In genomic region chr6:33081098-33081824, GRCh38 we compare ENCODE assay signal across 11 cellular contexts. TPM values are rescaled to one million over a fixed set of nuclear protein-coding genes. Genes with fewer than 3 reads are reported as not detected.
DNase-seq lines count a peak whose midpoint lies in the region; ATAC-seq and TF ChIP-seq lines count a peak whose summit lies in the region.
"Had no signal": no experiment of that assay in that cellular context is flagged by ENCODE, and none has a peak within 500 bp of the region (broad histone marks: within the 10 kb centered on the region; RNA-seq: fewer than 3 reads in every experiment).

No MANE protein-coding gene starts in this region.

- H3K27me3 Mint-ChIP-seq in CD14-positive monocyte (ENCODE audit: low read depth in 3 of 3): peaks cover 0 to 5% (median 4%) of the 10 kb centered on the region in 3 donors
- H3K27me3 Mint-ChIP-seq in activated naive CD8-positive, alpha-beta T cell: no peaks in the 10 kb centered on the region

- H3K36me3 Mint-ChIP-seq in CD14-positive monocyte: peaks cover 83 to 91% of the 10 kb centered on the region in 2 donors
- H3K36me3 Mint-ChIP-seq in activated naive CD8-positive, alpha-beta T cell: peaks cover 4% of the 10 kb centered on the region

- H3K27ac ChIP-seq in right cardiac atrium (ENCODE audit: low read length) (peak overlapping the region; percentile 67), psoas muscle (peak overlapping the region; percentile 68)
- H3K27ac ChIP-seq: neutrophil, SK-N-MC had no signal

- H3K9me3 Mint-ChIP-seq in CD14-positive monocyte: no peaks in the 10 kb centered on the region
- no peaks in the 10 kb centered on the region for H3K9me3 Mint-ChIP-seq in activated naive CD8-positive, alpha-beta T cell (ENCODE audit: low read depth)

- H3K27ac Mint-ChIP-seq in CD14-positive monocyte: peak overlapping the region in 5 of 7 donors; percentile 38 to 76 (median 58)
- H3K27ac Mint-ChIP-seq in activated naive CD8-positive, alpha-beta T cell: no peak overlapping the region

- H3K4me3 ChIP-seq in right cardiac atrium (ENCODE audit: low read length) (peak overlapping the region; percentile 57), psoas muscle (peak overlapping the region; percentile 60)
- H3K4me3 ChIP-seq: SK-N-MC had no signal

- H3K9me3 ChIP-seq in right cardiac atrium (ENCODE audit: control insufficient read depth, low read length) (no peaks in the 10 kb centered on the region), psoas muscle (no peaks in the 10 kb centered on the region)
- H3K9me3 ChIP-seq: neutrophil had no signal

- intact Hi-C loops in CD14-positive monocyte (cut with micrococcal nuclease) (loop anchor here in 1 of 2 donors (10.0 kb wide), 2 partner anchors 164 to 186 kb away; no protein-coding TSS in a partner anchor), right cardiac atrium (cut with DNase I) (loop anchor here in 1 of 4 donors (5.0 kb wide), 1 partner anchor 64 kb away; no protein-coding TSS in a partner anchor), psoas muscle (cut with DNase I) (no loop called here)

- no peak for TF ChIP-seq CTCF in CD14-positive monocyte (IDR thresholded peaks at IDR 0.05)
- TF ChIP-seq CTCF in psoas muscle (IDR thresholded peaks at IDR 0.05): no peak

- peaks cover 58% of the 10 kb centered on the region for H3K4me1 Mint-ChIP-seq in CD14-positive monocyte
- H3K4me1 Mint-ChIP-seq in activated naive CD8-positive, alpha-beta T cell (ENCODE audit: low read depth): peaks cover 47% of the 10 kb centered on the region

- H3K36me3 ChIP-seq in psoas muscle (ENCODE audit: insufficient read depth in 1 of 2, low read depth in 1 of 2): peaks cover 0 to 6% of the 10 kb centered on the region in 2 donors
- H3K36me3 ChIP-seq: neutrophil had no signal

- no peak for DNase-seq in CD14-positive monocyte (ENCODE audit: low spot score)
- peak in 1 of 3 donors; percentile 49 for DNase-seq in right cardiac atrium
- no peak for DNase-seq in psoas muscle
- no peak for DNase-seq in NCI-H748 treated with DMSO at 0.1 percent for 48 hours (lab: John Stamatoyannopoulos, UW)
- no peak for DNase-seq in NCI-H82 treated with DMSO at 0.1 percent for 48 hours (lab: John Stamatoyannopoulos, UW; ENCODE audit: unreplicated experiment)
- no peak for DNase-seq in dedifferentiated amniotic fluid mesenchymal stem cell (ENCODE audit: extremely low spot score)
- DNase-seq in NCI-H1417 (lab: John Stamatoyannopoulos, UW): no peak
- DNase-seq: KBM-7 had no signal

- H3K27me3 ChIP-seq in right cardiac atrium (ENCODE audit: control insufficient read depth, insufficient read depth): no peaks in the 10 kb centered on the region
- H3K27me3 ChIP-seq in psoas muscle (ENCODE audit: insufficient read depth in 3 of 3, low read length in 2 of 3): peaks cover 0 to 7% (median 0%) of the 10 kb centered on the region in 3 donors

- H3K4me3 Mint-ChIP-seq in CD14-positive monocyte: peak overlapping the region in 1 of 2 donors; percentile 68
- peak overlapping the region; percentile 81 for H3K4me3 Mint-ChIP-seq in activated naive CD8-positive, alpha-beta T cell

- peaks cover 15% of the 10 kb centered on the region for H3K4me1 ChIP-seq in right cardiac atrium (ENCODE audit: control insufficient read depth, insufficient read depth, low read length)
- H3K4me1 ChIP-seq in psoas muscle: no peaks in the 10 kb centered on the region

- 46% methylated on average over 16 of the region's 16 CpGs for WGBS in right cardiac atrium
- WGBS in psoas muscle, 3 donors: 59 to 74% (median 60%) methylated on average over 15 to 16 of the region's 16 CpGs

- ATAC-seq in right cardiac atrium: no peak
- peak in 2 of 4 donors; percentile 10 to 29 for ATAC-seq in psoas muscle

RNA-seq across cellular contexts. Expression of gene HLA-DPB1, which starts 5.5 kb away (rescaled TPM):
- 100 to 1,000 TPM; 569 to 682 TPM for polyA plus RNA-seq in CD14-positive monocyte
- total RNA-seq in right cardiac atrium: 10 to 100 TPM; 46.2 to 71.0 (median 57.4) TPM
- polyA plus RNA-seq in right cardiac atrium: 35.9 TPM
- total RNA-seq in psoas muscle: 10 to 100 TPM; 11.9 to 33.2 (median 18.3) TPM
- 10 to 100 TPM; 11.0 to 17.9 (median 11.1) TPM for polyA plus RNA-seq in psoas muscle

RNA-seq across cellular contexts. Expression of gene HLA-DPA1, which starts 7.8 kb away (rescaled TPM):
- polyA plus RNA-seq in CD14-positive monocyte: 100 to 1,000 TPM; 578 to 796 TPM
- total RNA-seq in right cardiac atrium: 10 to 100 TPM; 49.5 to 58.6 (median 54.1) TPM
- 31.1 TPM for polyA plus RNA-seq in right cardiac atrium
- total RNA-seq in psoas muscle: 10 to 100 TPM; 13.8 to 52.6 (median 20.2) TPM
- polyA plus RNA-seq in psoas muscle: 10 to 100 TPM; 10.7 to 12.3 (median 10.9) TPM

Comparison
In these comparisons a context has a peak if more than half of its experiments do, and no peak if none do; other contexts are left out.
1. RNA of gene HLA-DPB1, which starts 5.5 kb away (polyA plus RNA-seq): 569 to 682 TPM in CD14-positive monocyte; 35.9 TPM in right cardiac atrium (single experiment) and 11.0 to 17.9 TPM in psoas muscle; every median in the first group is over 10 times any median in the second.
2. RNA of gene HLA-DPA1, which starts 7.8 kb away (polyA plus RNA-seq): 578 to 796 TPM in CD14-positive monocyte; 31.1 TPM in right cardiac atrium (single experiment) and 10.7 to 12.3 TPM in psoas muscle; every median in the first group is over 10 times any median in the second.